Comparison of ENCODE assay signal across 19 cellular contexts in genomic region chr2:143577489-143577888, GRCh38.
"Had no signal": no experiment of that assay in that cellular context is flagged by ENCODE, and none has a peak within 500 bp of the region (broad histone marks: within the 10 kb centered on the region; RNA-seq: fewer than 3 reads in every experiment).

No MANE protein-coding gene starts in this region.

- H3K9me3 ChIP-seq: adrenal gland, breast epithelium had no signal

- H3K9me3 Mint-ChIP-seq: activated CD4-positive, alpha-beta memory T cell treated with anti-CD3 and anti-CD28 coated beads, Interleukin-2, amount 10 ng/mL, durations not matched to agents 7 days and 5 days; activated naive CD8-positive, alpha-beta T cell treated with anti-CD3 and anti-CD28 coated beads, Interleukin-2, amount 10 ng/mL, durations not matched to agents 7 days and 5 days had no signal

- ATAC-seq: activated CD4-positive, alpha-beta T cell treated with anti-CD3 and anti-CD28 coated beads for 36 hours had no signal

- H3K36me3 ChIP-seq: adrenal gland, breast epithelium had no signal

- DNase-seq: activated CD4-positive, alpha-beta memory T cell treated with anti-CD3 and anti-CD28 coated beads, Interleukin-2, amount 10 ng/mL, durations not matched to agents 7 days and 5 days; activated CD4-positive, alpha-beta T cell treated with anti-CD3 and anti-CD28 coated beads for 36 hours; activated CD4-positive, alpha-beta T cell treated with anti-CD3 and anti-CD28 coated beads, Interleukin-2, amount 50 U/mL, for 1 hour; activated naive CD4-positive, alpha-beta T cell treated with anti-CD3 and anti-CD28 coated beads, Interleukin-2, amount 50 U/mL, for 16 hours; activated naive CD8-positive, alpha-beta T cell treated with anti-CD3 and anti-CD28 coated beads, Interleukin-2, amount 10 ng/mL, durations not matched to agents 7 days and 5 days; activated T-cell treated with anti-CD3 and anti-CD28 coated beads for 4 hours; adrenal gland; anterior cingulate cortex; caudate nucleus; NCI-H1048; NCI-H146; NCI-H187 treated with DMSO at 0.1 percent for 48 hours; NCI-H2081 treated with DMSO at 0.1 percent for 48 hours; NCI-H446; NCI-H524; SIG-M5; T-helper 1 cell had no signal

- H3K4me1 ChIP-seq: adrenal gland, breast epithelium had no signal

- H3K27ac ChIP-seq: adrenal gland, breast epithelium, VCaP had no signal

- H3K27me3 Mint-ChIP-seq: activated CD4-positive, alpha-beta memory T cell treated with anti-CD3 and anti-CD28 coated beads, Interleukin-2, amount 10 ng/mL, durations not matched to agents 7 days and 5 days; activated CD4-positive, alpha-beta T cell treated with anti-CD3 and anti-CD28 coated beads for 36 hours; activated naive CD8-positive, alpha-beta T cell treated with anti-CD3 and anti-CD28 coated beads, Interleukin-2, amount 10 ng/mL, durations not matched to agents 7 days and 5 days had no signal

- H3K4me3 Mint-ChIP-seq: activated CD4-positive, alpha-beta memory T cell treated with anti-CD3 and anti-CD28 coated beads, Interleukin-2, amount 10 ng/mL, durations not matched to agents 7 days and 5 days; activated CD4-positive, alpha-beta T cell treated with anti-CD3 and anti-CD28 coated beads for 36 hours; activated naive CD8-positive, alpha-beta T cell treated with anti-CD3 and anti-CD28 coated beads, Interleukin-2, amount 10 ng/mL, durations not matched to agents 7 days and 5 days had no signal

- H3K27ac Mint-ChIP-seq: activated CD4-positive, alpha-beta memory T cell treated with anti-CD3 and anti-CD28 coated beads, Interleukin-2, amount 10 ng/mL, durations not matched to agents 7 days and 5 days; activated CD4-positive, alpha-beta T cell treated with anti-CD3 and anti-CD28 coated beads for 36 hours; activated naive CD8-positive, alpha-beta T cell treated with anti-CD3 and anti-CD28 coated beads, Interleukin-2, amount 10 ng/mL, durations not matched to agents 7 days and 5 days had no signal

- H3K27me3 ChIP-seq: adrenal gland, breast epithelium had no signal

- H3K4me3 ChIP-seq: adrenal gland, breast epithelium had no signal
